In the genomic region with DNA sequence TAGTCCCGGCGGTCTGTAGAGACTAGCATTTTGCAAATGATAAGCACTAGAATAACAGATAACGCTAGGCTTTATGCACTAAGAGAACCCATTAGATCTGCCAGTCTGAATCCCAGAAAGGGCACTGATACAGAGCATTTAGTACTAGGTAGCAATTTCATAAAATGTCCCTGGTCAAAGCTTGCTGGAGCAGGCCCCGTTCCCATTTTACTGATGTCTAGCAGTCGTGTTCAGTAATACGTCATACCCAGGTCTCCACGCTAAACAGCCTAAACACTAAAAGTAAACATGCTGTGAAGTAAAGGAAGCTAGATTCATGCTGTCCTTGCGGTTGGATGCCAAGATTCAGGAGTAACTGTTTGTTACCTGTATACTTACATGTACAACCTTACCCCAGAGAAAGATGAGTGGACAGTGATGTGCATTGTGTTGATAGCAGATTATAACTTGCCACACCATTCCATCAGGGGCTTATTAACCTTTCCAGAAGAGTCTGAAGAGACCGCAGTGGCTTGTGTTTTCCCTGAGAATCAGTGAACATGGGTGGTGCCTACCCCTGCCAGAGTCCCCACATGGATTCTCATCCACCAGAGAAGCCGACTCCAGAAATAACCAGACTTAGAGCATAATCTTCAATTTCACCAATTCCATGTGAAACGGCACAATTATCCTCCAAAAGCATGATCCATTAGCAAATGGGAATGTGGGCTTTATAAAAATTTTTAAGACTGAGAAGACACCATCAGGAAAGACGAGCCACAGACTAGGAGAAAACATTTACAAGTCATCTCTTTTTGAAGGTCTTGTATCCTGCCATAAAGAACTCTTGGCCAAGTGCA, we compare ENCODE assay signal across 7 cellular contexts. TPM values are rescaled to one million over a fixed set of nuclear protein-coding genes. Genes with fewer than 3 reads are reported as not detected.
A peak's percentile ranks its signal among the peaks of the same experiment; 100 is the strongest.
DNase-seq lines count a peak whose midpoint lies in the region; ATAC-seq, FAIRE-seq and TF ChIP-seq lines count a peak whose summit lies in the region.

No MANE protein-coding gene starts in this region.

- peak; percentile 96 for FAIRE-seq in G401.6 (lab: Jason Lieb, UNC)

- H3K9ac ChIP-seq in KMS-11 = no peak overlapping the region; the same call in 1 of the 2 replicates

- H3K4me1 ChIP-seq in KMS-11 (ENCODE audit: low read depth, poor library complexity, severe bottlenecking) = peaks cover 24% of the 10 kb centered on the region
- H3K4me1 ChIP-seq in ascending aorta = peaks cover 16 to 33% of the 10 kb centered on the region in 2 donors

- H4K20me1 ChIP-seq in KMS-11 (ENCODE audit: insufficient read depth) = peaks cover 14% of the 10 kb centered on the region

- CTCF ChIA-PET in activated CD8-positive, alpha-beta T cell treated with anti-CD3 and anti-CD28 coated beads, Interleukin-2, amount 10 ng/mL, durations not matched to agents 7 days and 5 days (lab: Charles Lee) = interaction anchor here (1.2 to 3.8 kb wide), 2 partner anchors 17 kb away, joined by 10 to 20 read pairs; no protein-coding TSS in a partner anchor

- H3K9me3 Mint-ChIP-seq in activated CD8-positive, alpha-beta T cell treated with anti-CD3 and anti-CD28 coated beads, Interleukin-2, amount 10 ng/mL, durations not matched to agents 7 days and 5 days (ENCODE audit: insufficient read depth) = no peaks in the 10 kb centered on the region
- H3K9me3 Mint-ChIP-seq in natural killer cell = no peaks in the 10 kb centered on the region

- TF ChIP-seq CTCF in KMS-11 (conservative IDR thresholded peaks at IDR 0.05; ENCODE audit: low read depth, low read length) = no peak
- no peak for TF ChIP-seq CTCF in natural killer cell (IDR thresholded peaks at IDR 0.05)
- TF ChIP-seq CTCF in ascending aorta (IDR thresholded peaks at IDR 0.05) = no peak

- no peak for DNase-seq in activated CD8-positive, alpha-beta T cell treated with anti-CD3 and anti-CD28 coated beads, Interleukin-2, amount 10 ng/mL, durations not matched to agents 7 days and 5 days
- no peak for DNase-seq in natural killer cell
- DNase-seq in NCI-H446 treated with DMSO at 0.1 percent for 48 hours (lab: John Stamatoyannopoulos, UW) = no peak
- no peak for DNase-seq in ascending aorta (ENCODE audit: low spot score in 2 of 2)

- H3K36me3 Mint-ChIP-seq in activated CD8-positive, alpha-beta T cell treated with anti-CD3 and anti-CD28 coated beads, Interleukin-2, amount 10 ng/mL, durations not matched to agents 7 days and 5 days (ENCODE audit: low read depth) = peaks cover 73% of the 10 kb centered on the region
- H3K36me3 Mint-ChIP-seq in natural killer cell = peaks cover 8% of the 10 kb centered on the region

- no peak for ATAC-seq in activated CD8-positive, alpha-beta T cell treated with anti-CD3 and anti-CD28 coated beads, Interleukin-2, amount 10 ng/mL, durations not matched to agents 7 days and 5 days
- no peak for ATAC-seq in natural killer cell
- no peak for ATAC-seq in HG02588 (IDR thresholded peaks at IDR 0.05; ENCODE audit: unreplicated experiment)

- peaks cover 57% of the 10 kb centered on the region for H3K4me1 Mint-ChIP-seq in activated CD8-positive, alpha-beta T cell treated with anti-CD3 and anti-CD28 coated beads, Interleukin-2, amount 10 ng/mL, durations not matched to agents 7 days and 5 days (ENCODE audit: low read depth)
- peaks cover 44 to 48% of the 10 kb centered on the region in 2 donors for H3K4me1 Mint-ChIP-seq in natural killer cell

- H3K27ac ChIP-seq in KMS-11 (peak overlapping the region; percentile 20; the same call in 1 of the 2 replicates), ascending aorta (no peak overlapping the region)

- intact Hi-C loops in natural killer cell (cut with micrococcal nuclease) (no loop called here), ascending aorta (cut with DNase I) (no loop called here)

- H3K79me2 ChIP-seq in KMS-11 (ENCODE audit: insufficient read depth, low read depth) = peaks cover 48% of the 10 kb centered on the region

- H3K27me3 Mint-ChIP-seq in activated CD8-positive, alpha-beta T cell treated with anti-CD3 and anti-CD28 coated beads, Interleukin-2, amount 10 ng/mL, durations not matched to agents 7 days and 5 days (ENCODE audit: low read depth) = no peaks in the 10 kb centered on the region
- H3K27me3 Mint-ChIP-seq in natural killer cell (ENCODE audit: low read depth in 2 of 2) = no peaks in the 10 kb centered on the region

- no peak overlapping the region for H3K4me3 ChIP-seq in KMS-11 (IDR thresholded peaks at IDR 0.05; ENCODE audit: insufficient read depth, low read depth, low read length)
- H3K4me3 ChIP-seq in ascending aorta = no peak overlapping the region

- H3K36me3 ChIP-seq in KMS-11 (ENCODE audit: insufficient read depth) (peaks cover 41% of the 10 kb centered on the region; the same call in 1 of the 2 replicates), ascending aorta (peaks cover 32 to 50% of the 10 kb centered on the region in 2 donors)

- no peak overlapping the region for H3K4me2 ChIP-seq in KMS-11

- POLR2A ChIA-PET in activated CD8-positive, alpha-beta T cell treated with anti-CD3 and anti-CD28 coated beads, Interleukin-2, amount 10 ng/mL, durations not matched to agents 7 days and 5 days (lab: Charles Lee) = interaction anchor here (0.7 to 1.6 kb wide), 5 partner anchors 14 to 183 kb away, joined by 3 read pairs; no protein-coding TSS in a partner anchor

- no peaks in the 10 kb centered on the region for H3K9me3 ChIP-seq in ascending aorta

- no peak overlapping the region for H3K4me3 Mint-ChIP-seq in activated CD8-positive, alpha-beta T cell treated with anti-CD3 and anti-CD28 coated beads, Interleukin-2, amount 10 ng/mL, durations not matched to agents 7 days and 5 days
- H3K4me3 Mint-ChIP-seq in natural killer cell = peak overlapping the region; percentile 45

- H2AFZ ChIP-seq in KMS-11 (ENCODE audit: low read depth) = no peak overlapping the region

- H3K27ac Mint-ChIP-seq in activated CD8-positive, alpha-beta T cell treated with anti-CD3 and anti-CD28 coated beads, Interleukin-2, amount 10 ng/mL, durations not matched to agents 7 days and 5 days = peak overlapping the region; percentile 81
- H3K27ac Mint-ChIP-seq in natural killer cell = peak overlapping the region; percentile 69 to 97

- no peaks in the 10 kb centered on the region for H3K27me3 ChIP-seq in KMS-11 (ENCODE audit: insufficient read depth, low read depth)
- H3K27me3 ChIP-seq in ascending aorta = no peaks in the 10 kb centered on the region

RNA-seq across cellular contexts. Expression of gene RPS11, which starts 3.4 kb away (rescaled TPM):
- total RNA-seq in activated CD8-positive, alpha-beta T cell treated with anti-CD3 and anti-CD28 coated beads, Interleukin-2, amount 10 ng/mL, durations not matched to agents 7 days and 5 days = 1,000 to 10,000 TPM; 2,117 to 2,361 TPM
- 1,000 to 10,000 TPM; 1,427 to 1,714 (median 1,549) TPM for total RNA-seq in natural killer cell
- total RNA-seq in ascending aorta = 3,554 TPM

RNA-seq across cellular contexts. Expression of gene RPL13A, which starts 5.4 kb away (rescaled TPM):
- 1,000 to 10,000 TPM; 1,992 to 2,019 TPM for total RNA-seq in activated CD8-positive, alpha-beta T cell treated with anti-CD3 and anti-CD28 coated beads, Interleukin-2, amount 10 ng/mL, durations not matched to agents 7 days and 5 days
- 1,000 to 10,000 TPM; 1,881 to 2,284 (median 2,283) TPM for total RNA-seq in natural killer cell
- total RNA-seq in ascending aorta = 2,737 TPM

RNA-seq across cellular contexts. Expression of gene FLT3LG, which starts 18.8 kb away (rescaled TPM):
- total RNA-seq in activated CD8-positive, alpha-beta T cell treated with anti-CD3 and anti-CD28 coated beads, Interleukin-2, amount 10 ng/mL, durations not matched to agents 7 days and 5 days = 100 to 1,000 TPM; 280 to 297 TPM
- total RNA-seq in natural killer cell (10 to 100 TPM; 44.7 to 65.7 (median 64.8) TPM), ascending aorta (37.3 TPM)

RNA-seq across cellular contexts. Expression of gene FCGRT, which starts 19.7 kb away (rescaled TPM):
- 1 to 10 TPM; 7.5 to 8.4 TPM for total RNA-seq in activated CD8-positive, alpha-beta T cell treated with anti-CD3 and anti-CD28 coated beads, Interleukin-2, amount 10 ng/mL, durations not matched to agents 7 days and 5 days
- 10 to 100 TPM; 13.5 to 39.2 (median 19.9) TPM for total RNA-seq in natural killer cell
- total RNA-seq in ascending aorta = 264 TPM

RNA-seq across cellular contexts. Expression of gene RCN3, which starts 35.0 kb away (rescaled TPM):
- 1 to 10 TPM; 1.9 to 2.8 TPM for total RNA-seq in activated CD8-positive, alpha-beta T cell treated with anti-CD3 and anti-CD28 coated beads, Interleukin-2, amount 10 ng/mL, durations not matched to agents 7 days and 5 days
- total RNA-seq in natural killer cell (1 to 10 TPM; 2.4 to 4.7 (median 3.0) TPM), ascending aorta (116 TPM)
